In the genomic region with DNA sequence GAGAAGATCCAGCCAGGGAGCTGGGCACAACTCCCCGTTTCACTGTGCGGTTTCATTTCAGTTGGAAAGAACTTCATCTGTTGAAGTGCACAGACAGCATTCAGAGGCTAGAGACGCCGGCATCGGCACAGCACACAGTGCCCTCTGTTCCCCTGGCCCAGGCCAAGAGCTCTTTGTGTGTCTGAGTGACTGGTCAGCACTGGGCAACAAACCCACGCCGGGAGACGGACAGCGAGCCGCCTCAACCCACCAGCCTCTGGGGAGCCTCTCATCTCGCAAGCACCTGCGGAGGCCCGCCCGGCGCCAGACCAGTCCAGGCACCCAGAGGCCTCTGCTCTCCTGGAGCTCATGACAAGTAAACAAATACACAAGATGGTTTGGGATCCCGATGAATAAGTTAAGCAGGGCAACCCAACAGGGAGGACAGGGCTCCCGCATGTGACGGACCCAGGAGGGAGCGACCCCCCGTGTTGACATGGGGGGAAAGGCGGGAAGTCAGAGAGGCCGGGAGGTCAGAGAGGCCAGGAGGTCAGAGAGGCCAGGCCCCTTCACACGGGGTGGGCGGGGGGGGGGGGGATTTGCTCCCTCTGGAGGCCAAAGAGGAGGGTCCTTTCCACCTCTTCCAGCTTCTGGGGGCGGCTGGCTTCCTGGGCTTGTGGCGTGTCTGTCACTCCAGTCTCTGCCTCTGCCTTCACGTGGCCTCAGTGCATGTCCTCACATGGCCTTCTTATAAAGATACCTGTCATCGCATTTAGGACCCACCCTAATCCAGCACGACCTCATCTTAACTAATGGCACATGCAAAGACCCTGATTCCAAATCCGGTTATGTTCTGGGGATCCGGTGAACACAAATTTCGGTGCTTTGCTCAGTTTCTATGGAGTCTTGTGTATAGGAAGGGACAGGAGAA, we compare ENCODE assay signal across 14 cellular contexts.
DNase-seq lines count a peak whose midpoint lies in the region; ATAC-seq lines count a peak whose summit lies in the region.
"Had no signal": no experiment of that assay in that cellular context is flagged by ENCODE, and none has a peak within 500 bp of the region (broad histone marks: within the 10 kb centered on the region; RNA-seq: fewer than 3 reads in every experiment).

No MANE protein-coding gene starts in this region.

- peak overlapping the region; percentile 42 for H3K27ac ChIP-seq in substantia nigra (ENCODE audit: low read depth, low read length, poor library complexity, severe bottlenecking)
- H3K27ac ChIP-seq: 22Rv1, thoracic aorta had no signal

- ATAC-seq in GM19324 (IDR thresholded peaks at IDR 0.05; ENCODE audit: low FRiP score, unreplicated experiment) = no peak
- ATAC-seq: mucosa of descending colon had no signal

- DNase-seq in DMS 273 (lab: John Stamatoyannopoulos, UW; ENCODE audit: unreplicated experiment) (peak; percentile 37), DMS 273 treated with DMSO at 0.1 percent for 48 hours (lab: John Stamatoyannopoulos, UW) (no peak), ecto neural progenitor cell (ENCODE audit: low spot score) (peak; percentile 72), midbrain (lab: John Stamatoyannopoulos, UW) (peak; percentile 81), substantia nigra (lab: John Stamatoyannopoulos, UW) (peak in 47 of 49 donors; percentile 6 to 91 (median 71)), OCI-M1 (lab: John Stamatoyannopoulos, UW) (no peak)
- DNase-seq in NK-92 treated with Interleukin-12 subunit alpha and Interleukin-12 subunit beta, amount 100 ng/mL, for 24 hours (lab: John Stamatoyannopoulos, UW) = no peak
- DNase-seq: activated naive CD4-positive, alpha-beta T cell treated with anti-CD3 and anti-CD28 coated beads for 36 hours; Calu3; mucosa of descending colon; NCI-H526 treated with DMSO at 0.1 percent for 48 hours had no signal

Comparison
In these comparisons a context has a peak if more than half of its experiments do, and no peak if none do; other contexts are left out.
1. DNase-seq: peak in DMS 273 (single experiment), ecto neural progenitor cell (single experiment), midbrain (single experiment) and substantia nigra (47 of 49); none in DMS 273 treated with DMSO at 0.1 percent for 48 hours (single experiment), NK-92 treated with Interleukin-12 subunit alpha and Interleukin-12 subunit beta, amount 100 ng/mL, for 24 hours (single experiment) and OCI-M1 (single experiment).